19 cellular contexts compared by ENCODE assay signal in genomic region chr9:99129091-99129490, GRCh38. TPM values are rescaled to one million over a fixed set of nuclear protein-coding genes. Genes with fewer than 3 reads are reported as not detected.
DNase-seq lines count a peak whose midpoint lies in the region; ATAC-seq lines count a peak whose summit lies in the region.
"Had no signal": no experiment of that assay in that cellular context is flagged by ENCODE, and none has a peak within 500 bp of the region (broad histone marks: within the 10 kb centered on the region; RNA-seq: fewer than 3 reads in every experiment).

No MANE protein-coding gene starts in this region.

- H3K4me3 Mint-ChIP-seq in activated CD4-positive, alpha-beta memory T cell treated with anti-CD3 and anti-CD28 coated beads for 36 hours, result no peak overlapping the region
- no peak overlapping the region for H3K4me3 Mint-ChIP-seq in activated CD4-positive, alpha-beta memory T cell treated with anti-CD3 and anti-CD28 coated beads, Interleukin-2, amount 10 ng/mL, durations not matched to agents 7 days and 5 days
- no peak overlapping the region for H3K4me3 Mint-ChIP-seq in IgD-negative memory B cell
- no peak overlapping the region for H3K4me3 Mint-ChIP-seq in activated naive CD8-positive, alpha-beta T cell treated with anti-CD3 and anti-CD28 coated beads for 36 hours
- peak overlapping the region; percentile 12 for H3K4me3 Mint-ChIP-seq in natural killer cell treated with Interleukin-12 subunit alpha and Interleukin-12 subunit beta and Interleukin-15 and Interleukin-18, amount 100 ng/mL, for 72 hours
- H3K4me3 Mint-ChIP-seq: memory B cell had no signal

- no peaks in the 10 kb centered on the region for H3K9me3 Mint-ChIP-seq in activated CD4-positive, alpha-beta memory T cell treated with anti-CD3 and anti-CD28 coated beads for 36 hours
- peaks cover 9% of the 10 kb centered on the region for H3K9me3 Mint-ChIP-seq in activated CD4-positive, alpha-beta memory T cell treated with anti-CD3 and anti-CD28 coated beads, Interleukin-2, amount 10 ng/mL, durations not matched to agents 7 days and 5 days
- H3K9me3 Mint-ChIP-seq in IgD-negative memory B cell, result no peaks in the 10 kb centered on the region
- H3K9me3 Mint-ChIP-seq in activated naive CD8-positive, alpha-beta T cell treated with anti-CD3 and anti-CD28 coated beads for 36 hours, result peaks cover 16% of the 10 kb centered on the region
- H3K9me3 Mint-ChIP-seq in natural killer cell treated with Interleukin-12 subunit alpha and Interleukin-12 subunit beta and Interleukin-15 and Interleukin-18, amount 100 ng/mL, for 72 hours, result no peaks in the 10 kb centered on the region
- H3K9me3 Mint-ChIP-seq: memory B cell had no signal

- H3K27ac Mint-ChIP-seq in activated CD4-positive, alpha-beta memory T cell treated with anti-CD3 and anti-CD28 coated beads for 36 hours, result peak overlapping the region; percentile 48
- H3K27ac Mint-ChIP-seq in activated CD4-positive, alpha-beta memory T cell treated with anti-CD3 and anti-CD28 coated beads, Interleukin-2, amount 10 ng/mL, durations not matched to agents 7 days and 5 days, result no peak overlapping the region
- peak overlapping the region in 2 of 3 donors; percentile 35 to 58 for H3K27ac Mint-ChIP-seq in IgD-negative memory B cell
- H3K27ac Mint-ChIP-seq in activated naive CD8-positive, alpha-beta T cell treated with anti-CD3 and anti-CD28 coated beads for 36 hours, result peak overlapping the region; percentile 71
- peak overlapping the region; percentile 53 to 64 for H3K27ac Mint-ChIP-seq in natural killer cell treated with Interleukin-12 subunit alpha and Interleukin-12 subunit beta and Interleukin-15 and Interleukin-18, amount 100 ng/mL, for 72 hours

- CTCF ChIA-PET in activated CD4-positive, alpha-beta memory T cell treated with anti-CD3 and anti-CD28 coated beads for 36 hours (lab: Charles Lee), result interaction anchor here (1.3 kb wide), 1 partner anchor 280 kb away, joined by 4 read pairs; no protein-coding TSS in a partner anchor
- CTCF ChIA-PET in activated CD4-positive, alpha-beta memory T cell treated with anti-CD3 and anti-CD28 coated beads, Interleukin-2, amount 10 ng/mL, durations not matched to agents 7 days and 5 days (lab: Charles Lee), result interaction anchor here (1.2 kb wide), 1 partner anchor 128 kb away, joined by 3 read pairs; no protein-coding TSS in a partner anchor

- H3K27me3 Mint-ChIP-seq in activated CD4-positive, alpha-beta memory T cell treated with anti-CD3 and anti-CD28 coated beads for 36 hours, result no peaks in the 10 kb centered on the region
- no peaks in the 10 kb centered on the region for H3K27me3 Mint-ChIP-seq in activated CD4-positive, alpha-beta memory T cell treated with anti-CD3 and anti-CD28 coated beads, Interleukin-2, amount 10 ng/mL, durations not matched to agents 7 days and 5 days
- H3K27me3 Mint-ChIP-seq in IgD-negative memory B cell, result no peaks in the 10 kb centered on the region
- no peaks in the 10 kb centered on the region for H3K27me3 Mint-ChIP-seq in activated naive CD8-positive, alpha-beta T cell treated with anti-CD3 and anti-CD28 coated beads for 36 hours
- H3K27me3 Mint-ChIP-seq in natural killer cell treated with Interleukin-12 subunit alpha and Interleukin-12 subunit beta and Interleukin-15 and Interleukin-18, amount 100 ng/mL, for 72 hours, result no peaks in the 10 kb centered on the region
- H3K27me3 Mint-ChIP-seq: memory B cell had no signal

- H3K36me3 Mint-ChIP-seq in activated CD4-positive, alpha-beta memory T cell treated with anti-CD3 and anti-CD28 coated beads for 36 hours, result peaks cover 15% of the 10 kb centered on the region
- H3K36me3 Mint-ChIP-seq in activated CD4-positive, alpha-beta memory T cell treated with anti-CD3 and anti-CD28 coated beads, Interleukin-2, amount 10 ng/mL, durations not matched to agents 7 days and 5 days (ENCODE audit: low read depth), result peaks cover 78% of the 10 kb centered on the region
- peaks cover 9% of the 10 kb centered on the region for H3K36me3 Mint-ChIP-seq in IgD-negative memory B cell
- peaks cover 56% of the 10 kb centered on the region for H3K36me3 Mint-ChIP-seq in activated naive CD8-positive, alpha-beta T cell treated with anti-CD3 and anti-CD28 coated beads for 36 hours
- peaks cover 26% of the 10 kb centered on the region for H3K36me3 Mint-ChIP-seq in natural killer cell treated with Interleukin-12 subunit alpha and Interleukin-12 subunit beta and Interleukin-15 and Interleukin-18, amount 100 ng/mL, for 72 hours

- no peak for ATAC-seq in natural killer cell treated with Interleukin-12 subunit alpha and Interleukin-12 subunit beta and Interleukin-15 and Interleukin-18, amount 100 ng/mL, for 72 hours
- no peak for ATAC-seq in HG02938 (IDR thresholded peaks at IDR 0.05; ENCODE audit: unreplicated experiment)
- ATAC-seq: A549, HCT116 had no signal

- POLR2A ChIA-PET in activated CD4-positive, alpha-beta memory T cell treated with anti-CD3 and anti-CD28 coated beads for 36 hours (lab: Charles Lee), result no interaction called here
- POLR2A ChIA-PET in activated CD4-positive, alpha-beta memory T cell treated with anti-CD3 and anti-CD28 coated beads, Interleukin-2, amount 10 ng/mL, durations not matched to agents 7 days and 5 days (lab: Charles Lee), result interaction anchor here (1.0 kb wide), 1 partner anchor 27 kb away, joined by 3 read pairs; no protein-coding TSS in a partner anchor

- intact Hi-C loops in activated CD4-positive, alpha-beta memory T cell treated with anti-CD3 and anti-CD28 coated beads for 36 hours (cut with micrococcal nuclease), result no loop called here

- H3K4me1 Mint-ChIP-seq in activated CD4-positive, alpha-beta memory T cell treated with anti-CD3 and anti-CD28 coated beads for 36 hours (ENCODE audit: low read depth), result peaks cover 61% of the 10 kb centered on the region
- H3K4me1 Mint-ChIP-seq in activated CD4-positive, alpha-beta memory T cell treated with anti-CD3 and anti-CD28 coated beads, Interleukin-2, amount 10 ng/mL, durations not matched to agents 7 days and 5 days, result peaks cover 57% of the 10 kb centered on the region
- H3K4me1 Mint-ChIP-seq in IgD-negative memory B cell, result peaks cover 36 to 45% (median 42%) of the 10 kb centered on the region in 3 donors
- H3K4me1 Mint-ChIP-seq in activated naive CD8-positive, alpha-beta T cell treated with anti-CD3 and anti-CD28 coated beads for 36 hours, result peaks cover 73% of the 10 kb centered on the region
- peaks cover 70 to 75% of the 10 kb centered on the region in 2 donors for H3K4me1 Mint-ChIP-seq in natural killer cell treated with Interleukin-12 subunit alpha and Interleukin-12 subunit beta and Interleukin-15 and Interleukin-18, amount 100 ng/mL, for 72 hours (ENCODE audit: low read depth in 2 of 2)

- no peak for DNase-seq in activated CD4-positive, alpha-beta memory T cell treated with anti-CD3 and anti-CD28 coated beads for 36 hours
- no peak for DNase-seq in activated CD4-positive, alpha-beta memory T cell treated with anti-CD3 and anti-CD28 coated beads, Interleukin-2, amount 10 ng/mL, durations not matched to agents 7 days and 5 days
- no peak for DNase-seq in activated naive CD8-positive, alpha-beta T cell treated with anti-CD3 and anti-CD28 coated beads for 36 hours
- DNase-seq in natural killer cell treated with Interleukin-12 subunit alpha and Interleukin-12 subunit beta and Interleukin-15 and Interleukin-18, amount 100 ng/mL, for 72 hours (ENCODE audit: low spot score), result no peak
- DNase-seq in DMS114 treated with DMSO at 0.1 percent for 48 hours (lab: John Stamatoyannopoulos, UW; ENCODE audit: unreplicated experiment) (no peak), glomerular visceral epithelial cell (ENCODE audit: extremely low spot score) (no peak)
- DNase-seq: effector CD4-positive, alpha-beta T cell; EL; Kasumi-1; kidney; NCI-H1105; retina; stimulated activated naive CD4-positive, alpha-beta T cell treated with Interleukin-2 at 50 U/mL for 16 hours; upper lobe of left lung had no signal

RNA-seq across cellular contexts. Expression of gene TGFBR1, which starts 24.2 kb away (rescaled TPM):
- total RNA-seq in activated CD4-positive, alpha-beta memory T cell treated with anti-CD3 and anti-CD28 coated beads for 36 hours, result 10 to 100 TPM; 25.4 to 26.3 TPM
- 10 to 100 TPM; 57.4 to 58.5 TPM for total RNA-seq in activated CD4-positive, alpha-beta memory T cell treated with anti-CD3 and anti-CD28 coated beads, Interleukin-2, amount 10 ng/mL, durations not matched to agents 7 days and 5 days
- 9.2 TPM for polyA plus RNA-seq in IgD-negative memory B cell
- total RNA-seq in activated naive CD8-positive, alpha-beta T cell treated with anti-CD3 and anti-CD28 coated beads for 36 hours, result 10 to 100 TPM; 30.4 to 32.1 TPM
- 100 to 1,000 TPM in 1 of 2 donors, 10 to 100 TPM in 1; 62.7 to 105 TPM for total RNA-seq in natural killer cell treated with Interleukin-12 subunit alpha and Interleukin-12 subunit beta and Interleukin-15 and Interleukin-18, amount 100 ng/mL, for 72 hours
